In genomic region chr3:51671090-51672082, GRCh38 we compare ENCODE assay signal across 1 cellular context.
TF ChIP-seq lines count a peak whose summit lies in the region.

TEX264 (plus strand) TSS chr3:51671252; CDS start chr3:51674305, 3,053 bp downstream.

TF ChIP-seq in HepG2, 621 proteins besides CTCF, POLR2A, EP300 and RAD21 (continued from another document and continues in another):
- TF ChIP-seq SOX6 (IDR thresholded peaks at IDR 0.05) (no peak), SOX6 (CRISPR knock-in tag; IDR thresholded peaks at IDR 0.05) (no peak; the same call in 1 of the 2 replicates), DMTF1 (CRISPR knock-in tag; IDR thresholded peaks at IDR 0.05) (no peak), UBTF (CRISPR knock-in tag; IDR thresholded peaks at IDR 0.05) (peak; percentile 91), ZNF274 (CRISPR knock-in tag; IDR thresholded peaks at IDR 0.05) (peak; percentile 22; the same call in 1 of the 2 replicates), BRD4 (CRISPR knock-in tag; IDR thresholded peaks at IDR 0.05) (peak; percentile 45), FOSL1 (CRISPR knock-in tag; IDR thresholded peaks at IDR 0.05; ENCODE audit: borderline replicate concordance) (0 out of 2 replicates have a peak, but pooled peaks have one; percentile 26), ZKSCAN8 (CRISPR knock-in tag; IDR thresholded peaks at IDR 0.05; ENCODE audit: borderline replicate concordance) (no peak), ZZZ3 (CRISPR knock-in tag; IDR thresholded peaks at IDR 0.05; ENCODE audit: borderline replicate concordance) (peak; percentile 38; the same call in 1 of the 2 replicates), DBP (CRISPR knock-in tag; IDR thresholded peaks at IDR 0.05; ENCODE audit: not compliant biosample characterization) (peak; percentile 58), TEAD3 (CRISPR knock-in tag; optimal IDR thresholded peaks at IDR 0.05; ENCODE audit: borderline replicate concordance) (no peak), ATF2 (CRISPR knock-in tag; IDR thresholded peaks at IDR 0.05) (0 out of 2 replicates have a peak, but pooled peaks have one; percentile 43), ZNF572 (CRISPR knock-in tag; IDR thresholded peaks at IDR 0.05) (0 out of 2 replicates have a peak, but pooled peaks have one; percentile 64), ZNF646 (CRISPR knock-in tag; IDR thresholded peaks at IDR 0.05) (no peak), SIX1 (CRISPR knock-in tag; IDR thresholded peaks at IDR 0.05; ENCODE audit: borderline replicate concordance) (no peak), ZFP90 (CRISPR knock-in tag; IDR thresholded peaks at IDR 0.05; ENCODE audit: borderline replicate concordance) (peak; percentile 95), SMAD1 (CRISPR knock-in tag; IDR thresholded peaks at IDR 0.05; ENCODE audit: borderline replicate concordance, low read depth) (peak; percentile 24; the same call in 1 of the 2 replicates), ARHGAP35 (CRISPR knock-in tag; IDR thresholded peaks at IDR 0.05; ENCODE audit: borderline replicate concordance) (peak; percentile 29), KDM3A (CRISPR knock-in tag; IDR thresholded peaks at IDR 0.05; ENCODE audit: low read depth) (no peak), POGZ (CRISPR knock-in tag; IDR thresholded peaks at IDR 0.05) (peak; percentile 69), KLF11 (CRISPR knock-in tag; IDR thresholded peaks at IDR 0.05) (no peak), ZSCAN25 (CRISPR knock-in tag; IDR thresholded peaks at IDR 0.05) (peak; percentile 58; the same call in 1 of the 2 replicates), ZNF800 (CRISPR knock-in tag; IDR thresholded peaks at IDR 0.05) (no peak; the same call in 1 of the 2 replicates), IRF2 (CRISPR knock-in tag; IDR thresholded peaks at IDR 0.05) (no peak), CSRNP2 (CRISPR knock-in tag; conservative IDR thresholded peaks at IDR 0.05; ENCODE audit: low read depth) (no peak), ZNF232 (CRISPR knock-in tag; IDR thresholded peaks at IDR 0.05; ENCODE audit: borderline replicate concordance) (peak; percentile 53; the same call in 1 of the 2 replicates), HOXA9 (CRISPR knock-in tag; IDR thresholded peaks at IDR 0.05; ENCODE audit: borderline replicate concordance) (no peak), NFE2L2 (IDR thresholded peaks at IDR 0.05; ENCODE audit: low read length) (no peak), ZNF644 (CRISPR knock-in tag; IDR thresholded peaks at IDR 0.05; ENCODE audit: low read depth) (no peak), FOXP1 (IDR thresholded peaks at IDR 0.05) (no peak), FOXP1 (CRISPR knock-in tag; IDR thresholded peaks at IDR 0.05) (no peak), KDM4B (CRISPR knock-in tag; IDR thresholded peaks at IDR 0.05) (no peak), HOXA7 (CRISPR knock-in tag; IDR thresholded peaks at IDR 0.05) (no peak), ZFY (CRISPR knock-in tag; IDR thresholded peaks at IDR 0.05) (peak; percentile 80), ZC3H13 (CRISPR knock-in tag; IDR thresholded peaks at IDR 0.05) (peak; percentile 30; the same call in 1 of the 2 replicates), MAF1 (CRISPR knock-in tag; IDR thresholded peaks at IDR 0.05; ENCODE audit: borderline replicate concordance) (0 out of 2 replicates have a peak, but pooled peaks have one; percentile 35), MXI1 (IDR thresholded peaks at IDR 0.05; ENCODE audit: borderline replicate concordance, low read depth, low read length) (peak; percentile 83; the same call in 2 of the 3 replicates), GRHL1 (CRISPR knock-in tag; conservative IDR thresholded peaks at IDR 0.05) (no peak), AKAP8 (CRISPR knock-in tag; IDR thresholded peaks at IDR 0.05) (0 out of 2 replicates have a peak, but pooled peaks have one; percentile 24), ZNF792 (CRISPR knock-in tag; IDR thresholded peaks at IDR 0.05) (no peak), CREBL2 (CRISPR knock-in tag; IDR thresholded peaks at IDR 0.05; ENCODE audit: borderline replicate concordance) (no peak), IKZF1 (IDR thresholded peaks at IDR 0.05) (no peak), NCOR1 (IDR thresholded peaks at IDR 0.05; ENCODE audit: borderline replicate concordance, low read length) (no peak), CREM (IDR thresholded peaks at IDR 0.05) (no peak), CREM (CRISPR knock-in tag; IDR thresholded peaks at IDR 0.05) (no peak), U2AF2 (IDR thresholded peaks at IDR 0.05; ENCODE audit: low read depth, low read length) (no peak)
